ENCODE assay signal across 33 cellular contexts in the genomic region with DNA sequence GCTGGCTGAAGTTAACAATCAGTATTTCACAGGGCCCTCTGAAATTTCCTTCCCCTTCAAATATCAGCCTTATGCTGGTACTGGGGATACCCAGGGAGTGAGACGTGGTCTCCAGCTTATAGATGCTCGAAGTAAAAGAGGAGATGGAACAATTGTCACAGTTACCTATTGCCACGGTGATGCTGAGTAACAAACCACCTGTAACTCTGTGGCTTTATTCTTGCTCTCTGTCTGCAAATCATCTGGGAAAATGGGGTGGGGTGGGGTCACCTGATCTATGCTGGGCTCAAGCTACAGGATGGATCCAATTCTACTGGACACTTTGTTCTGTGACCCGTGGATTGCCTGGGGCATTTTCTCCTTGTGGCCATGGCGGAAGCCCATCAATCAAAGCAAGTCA.
"Had no signal": no experiment of that assay in that cellular context is flagged by ENCODE, and none has a peak within 500 bp of the region (broad histone marks: within the 10 kb centered on the region; RNA-seq: fewer than 3 reads in every experiment).

No MANE protein-coding gene starts in this region.

- DNase-seq: activated CD4-positive, alpha-beta T cell treated with anti-CD3 and anti-CD28 coated beads, Interleukin-2, amount 10 ng/mL, durations not matched to agents 24 days and 14 days; activated CD4-positive, alpha-beta T cell treated with anti-CD3 and anti-CD28 coated beads, Interleukin-2, amount 50 U/mL, for 4 hours; activated CD8-positive, alpha-beta T cell treated with anti-CD3 and anti-CD28 coated beads for 36 hours; activated gamma-delta T cell; activated naive CD4-positive, alpha-beta T cell treated with Interleukin-2 at 50 U/mL for 16 hours; activated naive CD8-positive, alpha-beta T cell treated with anti-CD3 and anti-CD28 coated beads, Interleukin-2, amount 10 ng/mL, durations not matched to agents 7 days and 5 days; activated T-cell treated with anti-CD3 and anti-CD28 coated beads, Interleukin-2, amount 50 U/mL, for 1 hour; activated T-cell treated with anti-CD3 and anti-CD28 coated beads, Interleukin-2, amount 50 U/mL, for 72 hours; amygdala; Kasumi-1; KG1; MM.1S; MV-4-11; NCI-H1092; NCI-H1436 treated with DMSO at 0.1 percent for 48 hours; NCI-H1694 treated with DMSO at 0.1 percent for 48 hours; NCI-H2029 treated with DMSO at 0.1 percent for 48 hours; NCI-H2107; NCI-H2171; NCI-H510A; NCI-H748 treated with DMSO at 0.1 percent for 48 hours; NK-92 treated with Interleukin-12 subunit alpha and Interleukin-12 subunit beta, amount 100 ng/mL, for 24 hours; PC-3; Peyer's patch; SIG-M5; T-helper 1 cell; T-helper 2 cell; T-helper 9 cell had no signal

- H3K27ac ChIP-seq: ascending aorta, cardiac muscle cell, Peyer's patch, RWPE1 had no signal

- H3K4me3 ChIP-seq: ascending aorta, cardiac muscle cell, Peyer's patch had no signal

- H3K36me3 ChIP-seq: ascending aorta, cardiac muscle cell, Peyer's patch had no signal

- ATAC-seq: activated CD8-positive, alpha-beta T cell treated with anti-CD3 and anti-CD28 coated beads for 36 hours; activated T-cell treated with anti-CD3 and anti-CD28 coated beads, Interleukin-2, amount 50 U/mL, for 72 hours; activated T-helper 17 cell treated with anti-CD3 and anti-CD28 coated beads, Interleukin-2, amount 50 U/mL, for 72 hours; PC-3; Right ventricle myocardium inferior had no signal

- H3K27me3 ChIP-seq: ascending aorta, cardiac muscle cell, Peyer's patch had no signal

- H3K9me3 ChIP-seq: ascending aorta, Peyer's patch had no signal

- H3K4me1 ChIP-seq: ascending aorta, Peyer's patch had no signal
